ENCODE assay signal across 9 cellular contexts in the genomic region with DNA sequence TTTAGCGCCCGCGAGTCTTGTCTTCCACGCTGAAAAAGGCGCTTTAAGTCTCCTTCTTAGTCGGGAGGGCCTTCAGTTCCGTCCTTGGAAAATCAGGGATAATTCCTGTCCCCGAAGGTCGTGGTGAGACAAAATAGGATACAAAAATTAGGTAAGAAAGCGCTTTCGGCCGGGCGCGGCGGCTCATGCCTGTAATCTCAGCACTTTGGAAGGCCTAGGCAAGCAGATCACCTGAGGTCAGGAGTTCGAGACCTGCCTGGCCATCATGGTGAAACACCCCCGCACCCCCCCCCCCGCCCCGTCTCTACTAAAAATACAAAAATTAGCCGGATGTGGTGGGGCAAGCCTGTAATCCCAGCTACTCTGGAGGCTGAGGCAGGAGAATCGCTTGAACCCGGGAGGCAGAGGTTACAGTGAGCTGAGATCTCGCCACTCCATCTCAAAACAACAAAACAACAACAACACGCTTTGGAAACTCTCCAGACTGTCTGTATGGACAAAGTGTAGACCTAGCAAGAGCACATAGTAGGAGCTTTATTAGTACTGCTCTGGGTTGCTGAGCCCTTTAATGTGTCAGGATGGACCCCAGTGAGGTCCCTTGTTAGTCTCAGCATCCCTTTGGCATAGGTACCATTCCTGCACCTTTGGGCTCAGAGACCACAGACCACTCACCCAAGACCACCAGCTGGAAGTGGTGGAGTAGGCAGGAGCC. TPM values are rescaled to one million over a fixed set of nuclear protein-coding genes. Genes with fewer than 3 reads are reported as not detected.
DNase-seq lines count a peak whose midpoint lies in the region; ATAC-seq lines count a peak whose summit lies in the region.
"Had no signal": no experiment of that assay in that cellular context is flagged by ENCODE, and none has a peak within 500 bp of the region (broad histone marks: within the 10 kb centered on the region; RNA-seq: fewer than 3 reads in every experiment).

No MANE protein-coding gene starts in this region.

- H3K36me3 Mint-ChIP-seq in stimulated activated naive CD8-positive, alpha-beta T cell treated with anti-CD3 and anti-CD28 coated beads, Interleukin-15, Interleukin-2, amounts not matched to agents 100 ng/mL and 50 ng/mL, for 24 hours (ENCODE audit: low read depth) = no peaks in the 10 kb centered on the region
- H3K36me3 Mint-ChIP-seq in central memory CD8-positive, alpha-beta T cell (ENCODE audit: insufficient read depth) = peaks cover 9% of the 10 kb centered on the region

- H3K27ac Mint-ChIP-seq in stimulated activated naive CD8-positive, alpha-beta T cell treated with anti-CD3 and anti-CD28 coated beads, Interleukin-15, Interleukin-2, amounts not matched to agents 100 ng/mL and 50 ng/mL, for 24 hours = no peak overlapping the region
- H3K27ac Mint-ChIP-seq in central memory CD8-positive, alpha-beta T cell (ENCODE audit: low read depth) = no peak overlapping the region

- WGBS in aorta, 2 donors = 43 to 45% methylated on average over 23 to 24 of the region's 24 CpGs

- peaks cover 23 to 45% of the 10 kb centered on the region in 2 donors for H3K4me1 ChIP-seq in mucosa of rectum (ENCODE audit: control insufficient read depth in 2 of 2, insufficient read depth in 2 of 2, low read length in 2 of 2)
- H3K4me1 ChIP-seq in aorta (ENCODE audit: control insufficient read depth in 1 of 2, insufficient read depth in 2 of 2, low read length in 2 of 2) = no peaks in the 10 kb centered on the region

- intact Hi-C loops in aorta (cut with DNase I) = no loop called here

- H3K4me3 ChIP-seq in mucosa of rectum (ENCODE audit: low read length in 2 of 2) (peak overlapping the region; percentile 60 to 84), aorta (ENCODE audit: low read length in 2 of 2) (peak overlapping the region; percentile 58 to 66)

- ATAC-seq in stimulated activated naive CD8-positive, alpha-beta T cell treated with anti-CD3 and anti-CD28 coated beads, Interleukin-15, Interleukin-2, amounts not matched to agents 100 U/mL and 50 U/mL, for 24 hours = no peak
- ATAC-seq in central memory CD8-positive, alpha-beta T cell (replicated peaks; ENCODE audit: extremely low read depth, poor library complexity, severe bottlenecking) = no peak
- no peak for ATAC-seq in aorta (ENCODE audit: low FRiP score)
- ATAC-seq in HG02798 (IDR thresholded peaks at IDR 0.05; ENCODE audit: poor library complexity, unreplicated experiment) = no peak

- peaks cover 8% of the 10 kb centered on the region for H3K4me1 Mint-ChIP-seq in stimulated activated naive CD8-positive, alpha-beta T cell treated with anti-CD3 and anti-CD28 coated beads, Interleukin-15, Interleukin-2, amounts not matched to agents 100 ng/mL and 50 ng/mL, for 24 hours (ENCODE audit: low read depth)
- peaks cover 5% of the 10 kb centered on the region for H3K4me1 Mint-ChIP-seq in central memory CD8-positive, alpha-beta T cell

- H3K4me3 Mint-ChIP-seq in stimulated activated naive CD8-positive, alpha-beta T cell treated with anti-CD3 and anti-CD28 coated beads, Interleukin-15, Interleukin-2, amounts not matched to agents 100 ng/mL and 50 ng/mL, for 24 hours = peak overlapping the region; percentile 77
- peak overlapping the region; percentile 74 for H3K4me3 Mint-ChIP-seq in central memory CD8-positive, alpha-beta T cell

- peaks cover 49% of the 10 kb centered on the region for H3K27me3 Mint-ChIP-seq in stimulated activated naive CD8-positive, alpha-beta T cell treated with anti-CD3 and anti-CD28 coated beads, Interleukin-15, Interleukin-2, amounts not matched to agents 100 ng/mL and 50 ng/mL, for 24 hours
- H3K27me3 Mint-ChIP-seq in central memory CD8-positive, alpha-beta T cell = peaks cover 49% of the 10 kb centered on the region

- H3K9me3 Mint-ChIP-seq in stimulated activated naive CD8-positive, alpha-beta T cell treated with anti-CD3 and anti-CD28 coated beads, Interleukin-15, Interleukin-2, amounts not matched to agents 100 ng/mL and 50 ng/mL, for 24 hours = no peaks in the 10 kb centered on the region
- H3K9me3 Mint-ChIP-seq in central memory CD8-positive, alpha-beta T cell = no peaks in the 10 kb centered on the region

- H3K36me3 ChIP-seq in mucosa of rectum (ENCODE audit: control insufficient read depth in 2 of 2, insufficient read depth in 2 of 2, low read length in 2 of 2) (peaks cover 12 to 13% of the 10 kb centered on the region in 2 donors), aorta (ENCODE audit: control insufficient read depth in 1 of 2, insufficient read depth in 2 of 2, low read length in 1 of 2) (no peaks in the 10 kb centered on the region)

- H3K27me3 ChIP-seq in mucosa of rectum (ENCODE audit: control insufficient read depth in 2 of 2, insufficient read depth in 2 of 2, low read length in 2 of 2) = peaks cover 0 to 3% of the 10 kb centered on the region in 2 donors
- H3K27me3 ChIP-seq in aorta (ENCODE audit: control insufficient read depth in 1 of 2, insufficient read depth in 2 of 2, low read length in 1 of 2) = no peaks in the 10 kb centered on the region

- H3K9me3 ChIP-seq in mucosa of rectum (ENCODE audit: control insufficient read depth in 2 of 2, low read length in 2 of 2) (no peaks in the 10 kb centered on the region), aorta (ENCODE audit: control insufficient read depth, low read length) (no peaks in the 10 kb centered on the region)

- H3K9ac ChIP-seq in mucosa of rectum (ENCODE audit: low read depth in 1 of 2, low read length in 2 of 2) = peak overlapping the region; percentile 84 to 95

- no peak for DNase-seq in stimulated activated naive CD8-positive, alpha-beta T cell treated with anti-CD3 and anti-CD28 coated beads, Interleukin-15, Interleukin-2, amounts not matched to agents 100 U/mL and 50 U/mL, for 24 hours
- DNase-seq in central memory CD8-positive, alpha-beta T cell (ENCODE audit: low spot score in 2 of 2) = no peak
- peak in 1 of 2 donors; percentile 69 for DNase-seq in aorta
- no peak for DNase-seq in GF-D8 (lab: John Stamatoyannopoulos, UW)
- no peak for DNase-seq in COLO829 (ENCODE audit: low spot score)

- H3K27ac ChIP-seq in mucosa of rectum (ENCODE audit: low read depth in 2 of 2, low read length in 2 of 2) (peak overlapping the region; percentile 91 to 92), aorta (ENCODE audit: low read depth in 1 of 2, low read length in 2 of 2) (no peak overlapping the region)
- H3K27ac ChIP-seq: HL-60 had no signal

RNA-seq across cellular contexts. Expression of gene TMEM54, which starts 0.8 kb away (rescaled TPM):
- 10 to 100 TPM; 21.1 to 23.8 TPM for total RNA-seq in aorta
- polyA plus RNA-seq in aorta = 10 to 100 TPM; 25.3 to 77.5 TPM

RNA-seq across cellular contexts. Expression of gene HPCA, which starts 15.7 kb away (rescaled TPM):
- under 1 TPM in 1 of 2 donors, not detected in 1; 0.51 TPM for total RNA-seq in aorta
- polyA plus RNA-seq in aorta = under 1 TPM in 1 of 2 donors, not detected in 1; 0.90 TPM

RNA-seq across cellular contexts. Expression of gene FNDC5, which starts 31.3 kb away (rescaled TPM):
- 10 to 100 TPM in 1 of 2 donors, 1 to 10 TPM in 1; 5.6 to 17.6 TPM for total RNA-seq in aorta
- polyA plus RNA-seq in aorta = 10 to 100 TPM in 1 of 2 donors, 1 to 10 TPM in 1; 8.1 to 11.7 TPM

Comparison
In these comparisons a context has a peak if more than half of its experiments do, and no peak if none do; other contexts are left out.
1. H3K27ac ChIP-seq: peak in mucosa of rectum (2 of 2); none in aorta (0 of 2).